1 cellular context compared by ENCODE assay signal in genomic region chr9:113302792-113303418, GRCh38.
TF ChIP-seq lines count a peak whose summit lies in the region.

TSS of gene RNF183 (minus strand) at chr9:113303376. CDS start at chr9:113298184, 5,192 bp downstream.

TF ChIP-seq in HepG2, 621 proteins besides CTCF, POLR2A, EP300 and RAD21 (continued from another document and continues in another):
- TF ChIP-seq AKNA (CRISPR knock-in tag; IDR thresholded peaks at IDR 0.05; ENCODE audit: borderline replicate concordance) (no peak), ZBTB37 (CRISPR knock-in tag; IDR thresholded peaks at IDR 0.05) (no peak), ZMAT3 (CRISPR knock-in tag; conservative IDR thresholded peaks at IDR 0.05) (no peak), GMEB2 (CRISPR knock-in tag; IDR thresholded peaks at IDR 0.05; ENCODE audit: low read depth) (no peak), ZNF574 (CRISPR knock-in tag; IDR thresholded peaks at IDR 0.05) (peak; percentile 26), ELF1 (CRISPR knock-in tag; IDR thresholded peaks at IDR 0.05) (no peak), THAP9 (CRISPR knock-in tag; IDR thresholded peaks at IDR 0.05; ENCODE audit: borderline replicate concordance) (no peak), JDP2 (CRISPR knock-in tag; IDR thresholded peaks at IDR 0.05; ENCODE audit: borderline replicate concordance) (no peak), SOX13 (IDR thresholded peaks at IDR 0.05) (no peak), SOX13 (CRISPR knock-in tag; conservative IDR thresholded peaks at IDR 0.05 in 1 of 2, IDR thresholded peaks at IDR 0.05 in 1 of 2) (peak in 1 of 2 experiments; percentile 35; a peak in 1 of 4 replicates), ZBTB33 (CRISPR knock-in tag; IDR thresholded peaks at IDR 0.05) (peak; percentile 37; the same call in 1 of the 2 replicates), SOX5 (CRISPR knock-in tag; IDR thresholded peaks at IDR 0.05; ENCODE audit: borderline replicate concordance) (peak; percentile 58; the same call in 1 of the 2 replicates), HOXA5 (CRISPR knock-in tag; IDR thresholded peaks at IDR 0.05) (no peak), ZFX (CRISPR knock-in tag; IDR thresholded peaks at IDR 0.05; ENCODE audit: low read depth) (peak; percentile 64), ZNF431 (CRISPR knock-in tag; IDR thresholded peaks at IDR 0.05; ENCODE audit: borderline replicate concordance, low read depth) (peak; percentile 24; the same call in 1 of the 2 replicates), FOXA3 (CRISPR knock-in tag; IDR thresholded peaks at IDR 0.05) (peak; percentile 36), FOXM1 (CRISPR knock-in tag; IDR thresholded peaks at IDR 0.05) (no peak), TOPORS (CRISPR knock-in tag; IDR thresholded peaks at IDR 0.05) (0 out of 2 replicates have a peak, but pooled peaks have one; percentile 25), RAD51 (IDR thresholded peaks at IDR 0.05; ENCODE audit: borderline replicate concordance) (no peak), SAP130 (CRISPR knock-in tag; IDR thresholded peaks at IDR 0.05; ENCODE audit: low read depth) (peak; percentile 59), PPARG (CRISPR knock-in tag; conservative IDR thresholded peaks at IDR 0.05) (0 out of 2 replicates have a peak, but pooled peaks have one; percentile 28), MNT (IDR thresholded peaks at IDR 0.05) (no peak), MLX (CRISPR knock-in tag; IDR thresholded peaks at IDR 0.05) (0 out of 2 replicates have a peak, but pooled peaks have one; percentile 49), FOXP4 (CRISPR knock-in tag; IDR thresholded peaks at IDR 0.05) (0 out of 2 replicates have a peak, but pooled peaks have one; percentile 35), HOXA9 (CRISPR knock-in tag; IDR thresholded peaks at IDR 0.05; ENCODE audit: borderline replicate concordance) (no peak)
